ENCODE assay signal across 1 cellular context in genomic region chr10:11611248-11612003, GRCh38.
TF ChIP-seq lines count a peak whose summit lies in the region.

Gene USP6NL (minus strand): TSS chr10:11611650. CDS start chr10:11597634, 14,016 bp downstream.

TF ChIP-seq in WTC11, 78 proteins besides CTCF, POLR2A, EP300 and RAD21 (continued from another document and continues in another):
- TF ChIP-seq PRDM15 (CRISPR knock-in tag; IDR thresholded peaks at IDR 0.05) (no peak), CDX4 (CRISPR knock-in tag; IDR thresholded peaks at IDR 0.05; ENCODE audit: borderline replicate concordance) (no peak), ZNF416 (CRISPR knock-in tag; IDR thresholded peaks at IDR 0.05) (no peak), IRF2 (CRISPR knock-in tag; IDR thresholded peaks at IDR 0.05; ENCODE audit: borderline replicate concordance, low read depth) (no peak), ERG (CRISPR knock-in tag; IDR thresholded peaks at IDR 0.05) (no peak), ZNF121 (CRISPR knock-in tag; IDR thresholded peaks at IDR 0.05) (no peak), AR (CRISPR knock-in tag; IDR thresholded peaks at IDR 0.05) (no peak), ELF4 (CRISPR knock-in tag; IDR thresholded peaks at IDR 0.05; ENCODE audit: low read depth) (no peak), ZNF671 (CRISPR knock-in tag; IDR thresholded peaks at IDR 0.05) (no peak), TCF7 (CRISPR knock-in tag; IDR thresholded peaks at IDR 0.05; ENCODE audit: low read depth) (no peak), ESRRA (CRISPR knock-in tag; IDR thresholded peaks at IDR 0.05; ENCODE audit: borderline replicate concordance) (0 out of 2 replicates have a peak, but pooled peaks have one; percentile 19), STAT6 (CRISPR knock-in tag; conservative IDR thresholded peaks at IDR 0.05; ENCODE audit: low read depth) (no peak), RELA (CRISPR knock-in tag; IDR thresholded peaks at IDR 0.05; ENCODE audit: borderline replicate concordance) (no peak), MAX (CRISPR knock-in tag; IDR thresholded peaks at IDR 0.05) (peak; percentile 29; the same call in 1 of the 2 replicates), ZNF219 (CRISPR knock-in tag; IDR thresholded peaks at IDR 0.05; ENCODE audit: borderline replicate concordance) (0 out of 2 replicates have a peak, but pooled peaks have one; percentile 44), ZNF425 (CRISPR knock-in tag; conservative IDR thresholded peaks at IDR 0.05) (no peak), TP53 (CRISPR knock-in tag; IDR thresholded peaks at IDR 0.05) (no peak), ETV6 (CRISPR knock-in tag; IDR thresholded peaks at IDR 0.05) (0 out of 2 replicates have a peak, but pooled peaks have one; percentile 9), IRF1 (CRISPR knock-in tag; IDR thresholded peaks at IDR 0.05) (no peak), ATF3 (CRISPR knock-in tag; conservative IDR thresholded peaks at IDR 0.05) (no peak), FOXK1 (CRISPR knock-in tag; IDR thresholded peaks at IDR 0.05) (no peak), ZNF281 (CRISPR knock-in tag; IDR thresholded peaks at IDR 0.05) (no peak), FOXJ3 (CRISPR knock-in tag; IDR thresholded peaks at IDR 0.05; ENCODE audit: borderline replicate concordance) (no peak), CREM (CRISPR knock-in tag; IDR thresholded peaks at IDR 0.05) (0 out of 2 replicates have a peak, but pooled peaks have one; percentile 10), SOX15 (CRISPR knock-in tag; IDR thresholded peaks at IDR 0.05) (no peak), GRHL2 (CRISPR knock-in tag; IDR thresholded peaks at IDR 0.05; ENCODE audit: insufficient replicate concordance, severe bottlenecking) (no peak), KAT7 (CRISPR knock-in tag; IDR thresholded peaks at IDR 0.05; ENCODE audit: borderline replicate concordance) (peak; percentile 76; the same call in 1 of the 2 replicates), RORB (CRISPR knock-in tag; IDR thresholded peaks at IDR 0.05) (no peak), ZBTB43 (CRISPR knock-in tag; IDR thresholded peaks at IDR 0.05) (no peak), GTF2I (CRISPR knock-in tag; conservative IDR thresholded peaks at IDR 0.05) (no peak), ZNF396 (CRISPR knock-in tag; IDR thresholded peaks at IDR 0.05; ENCODE audit: borderline replicate concordance) (no peak), ZNF512 (CRISPR knock-in tag; IDR thresholded peaks at IDR 0.05; ENCODE audit: borderline replicate concordance) (no peak)
